8 cellular contexts compared by ENCODE assay signal in the genomic region with DNA sequence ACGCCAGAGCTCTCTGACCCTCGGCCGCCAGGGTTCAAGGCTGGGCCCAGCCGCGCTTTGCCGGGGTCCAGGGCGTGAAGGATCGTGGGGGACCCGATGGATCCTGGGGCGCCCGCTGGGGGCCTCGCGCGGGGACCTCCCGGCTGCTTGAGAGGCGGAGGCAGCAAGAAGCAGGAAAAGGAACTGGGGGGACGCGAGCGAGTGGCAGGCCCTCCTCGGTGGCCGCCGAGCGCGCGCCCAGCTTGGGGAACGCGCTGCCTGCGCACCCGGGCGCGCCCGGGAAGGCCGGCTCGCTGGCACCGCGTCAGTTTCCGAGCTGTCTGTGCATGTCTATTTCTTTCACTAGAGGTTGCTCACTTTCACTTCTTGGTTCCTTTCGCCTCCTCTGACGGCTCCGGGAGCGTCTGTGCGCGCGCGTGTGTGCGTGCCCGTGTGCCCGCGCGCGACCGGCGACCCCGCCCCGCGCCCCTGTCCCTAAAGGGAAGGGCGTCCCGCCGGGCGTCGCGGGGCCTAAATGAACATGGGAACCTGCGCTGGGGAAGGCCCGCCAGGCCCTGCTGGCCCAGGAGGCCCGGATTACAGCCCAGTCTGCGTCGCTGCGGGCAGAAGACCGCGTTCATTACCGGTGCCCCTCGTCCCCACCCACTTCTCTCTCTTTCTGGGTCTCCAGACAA.
DNase-seq lines count a peak whose midpoint lies in the region; ATAC-seq and TF ChIP-seq lines count a peak whose summit lies in the region.

No MANE protein-coding gene starts in this region.

- peak overlapping the region; percentile 74 for H3K4me3 Mint-ChIP-seq in endothelial cell (ENCODE audit: unreplicated experiment)

- no peak for TF ChIP-seq CTCF in endothelial cell (IDR thresholded peaks at IDR 0.05; ENCODE audit: unreplicated experiment)

- peaks cover 4% of the 10 kb centered on the region for H3K36me3 Mint-ChIP-seq in endothelial cell (ENCODE audit: low read depth, unreplicated experiment)

- no peak overlapping the region for H3K27ac Mint-ChIP-seq in endothelial cell (ENCODE audit: unreplicated experiment)

- no peaks in the 10 kb centered on the region for H3K9me3 Mint-ChIP-seq in endothelial cell (ENCODE audit: unreplicated experiment)

- H3K27me3 Mint-ChIP-seq in endothelial cell (ENCODE audit: unreplicated experiment) = peaks cover 3% of the 10 kb centered on the region

- no peaks in the 10 kb centered on the region for H3K4me1 Mint-ChIP-seq in endothelial cell (ENCODE audit: unreplicated experiment)

- DNase-seq in EH (ENCODE audit: low read depth) (peak; percentile 70), NCI-H460 (ENCODE audit: extremely low read depth, low read depth) (peak; percentile 53), endothelial cell (ENCODE audit: low spot score) (peak; percentile 52), middle frontal gyrus (ENCODE audit: extremely low spot score, low spot score) (peak; percentile 76), NCI-H1048 (lab: John Stamatoyannopoulos, UW) (no peak)
- DNase-seq in activated CD8-positive, alpha-beta memory T cell treated with anti-CD3 and anti-CD28 coated beads, Interleukin-2, amount 50 U/mL, for 4 hours = peak; percentile 73
- peak; percentile 24 to 41 for DNase-seq in stimulated activated CD8-positive, alpha-beta memory T cell treated with anti-CD3 and anti-CD28 coated beads, Interleukin-15, amount 100 ng/mL, for 4 hours (ENCODE audit: low read depth in 2 of 2)

- ATAC-seq in HG02623 (IDR thresholded peaks at IDR 0.05; ENCODE audit: unreplicated experiment) = peak; percentile 64
